In the genomic region with DNA sequence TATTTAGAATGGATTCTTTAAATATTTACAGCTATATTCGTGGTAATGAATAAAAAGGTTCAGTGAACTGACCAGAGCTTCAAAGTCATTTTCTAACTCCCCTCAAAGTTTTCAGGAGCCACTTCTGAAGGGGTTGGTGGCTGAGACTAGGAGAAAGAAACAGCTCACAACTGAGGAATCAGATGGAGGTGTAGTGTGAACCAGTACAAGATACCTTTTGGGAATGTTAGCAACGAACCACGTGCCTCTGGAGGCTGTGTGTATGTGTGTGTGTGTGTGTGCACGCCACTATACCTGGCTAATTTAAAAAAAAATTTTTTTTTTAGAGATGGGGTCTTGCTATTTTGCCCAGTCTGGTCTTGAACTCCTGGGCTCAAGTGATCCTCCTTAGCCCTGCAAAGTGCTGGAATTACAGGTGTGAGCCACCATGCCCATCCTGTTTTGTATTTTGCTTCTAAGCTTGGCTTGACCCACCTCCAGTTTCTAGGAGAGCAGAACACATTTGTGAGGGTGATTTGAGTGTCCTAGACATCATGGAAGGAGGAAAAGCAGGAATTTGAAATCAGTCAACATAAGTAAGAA, we compare ENCODE assay signal across 13 cellular contexts. TPM values are rescaled to one million over a fixed set of nuclear protein-coding genes. Genes with fewer than 3 reads are reported as not detected.
DNase-seq lines count a peak whose midpoint lies in the region; ATAC-seq and TF ChIP-seq lines count a peak whose summit lies in the region.
"Had no signal": no experiment of that assay in that cellular context is flagged by ENCODE, and none has a peak within 500 bp of the region (broad histone marks: within the 10 kb centered on the region; RNA-seq: fewer than 3 reads in every experiment).

No MANE protein-coding gene starts in this region.

- no peak for DNase-seq in CD4-positive, alpha-beta T cell
- DNase-seq in GM23338 (ENCODE audit: low spot score) (no peak), WTC11 (ENCODE audit: low spot score) (no peak), left ventricle myocardium inferior (no peak)
- no peak for DNase-seq in stimulated activated naive CD4-positive, alpha-beta T cell treated with Interleukin-2 at 50 U/mL for 16 hours (lab: John Stamatoyannopoulos, UW)
- DNase-seq: C1 segment of cervical spinal cord; CD8-positive, alpha-beta memory T cell; DMS 273 treated with DMSO at 0.1 percent for 48 hours; DMS79 treated with DMSO at 0.1 percent for 48 hours; GOT3 had no signal

- no peaks in the 10 kb centered on the region for H3K9me3 Mint-ChIP-seq in CD4-positive, alpha-beta T cell
- H3K9me3 Mint-ChIP-seq in GM23338, result no peaks in the 10 kb centered on the region
- H3K9me3 Mint-ChIP-seq in WTC11, result no peaks in the 10 kb centered on the region
- H3K9me3 Mint-ChIP-seq: CD8-positive, alpha-beta memory T cell had no signal

- H3K36me3 ChIP-seq in GM23338 (ENCODE audit: insufficient read depth) (peaks cover 25% of the 10 kb centered on the region), parathyroid adenoma (ENCODE audit: control insufficient read depth, insufficient read depth, low read length) (no peaks in the 10 kb centered on the region), left ventricle myocardium inferior (peaks cover 54% of the 10 kb centered on the region)

- no peaks in the 10 kb centered on the region for H3K9me3 ChIP-seq in CD4-positive, alpha-beta T cell (ENCODE audit: control insufficient read depth, low read length)
- H3K9me3 ChIP-seq in parathyroid adenoma (ENCODE audit: control insufficient read depth, low read length) (no peaks in the 10 kb centered on the region), left ventricle myocardium inferior (replicated peaks) (no peaks in the 10 kb centered on the region)
- H3K9me3 ChIP-seq: HAP-1 had no signal

- no peak overlapping the region for H3K4me3 Mint-ChIP-seq in CD4-positive, alpha-beta T cell
- H3K4me3 Mint-ChIP-seq in GM23338, result no peak overlapping the region
- no peak overlapping the region for H3K4me3 Mint-ChIP-seq in WTC11
- H3K4me3 Mint-ChIP-seq: CD8-positive, alpha-beta memory T cell had no signal

- no peaks in the 10 kb centered on the region for H3K9me2 ChIP-seq in GM23338 (ENCODE audit: insufficient read depth)

- H3K9ac ChIP-seq in parathyroid adenoma, result no peak overlapping the region

- TF ChIP-seq CTCF in CD4-positive, alpha-beta T cell (IDR thresholded peaks at IDR 0.05), result no peak
- no peak for TF ChIP-seq CTCF in GM23338 (conservative IDR thresholded peaks at IDR 0.05; ENCODE audit: low read depth in 2 of 2)
- TF ChIP-seq CTCF in WTC11 (IDR thresholded peaks at IDR 0.05), result no peak
- no peak for TF ChIP-seq CTCF in parathyroid adenoma (IDR thresholded peaks at IDR 0.05)
- TF ChIP-seq CTCF in left ventricle myocardium inferior (IDR thresholded peaks at IDR 0.05; ENCODE audit: borderline replicate concordance), result no peak

- H3K4me3 ChIP-seq in GM23338 (no peak overlapping the region), parathyroid adenoma (ENCODE audit: low read depth, low read length) (no peak overlapping the region), left ventricle myocardium inferior (no peak overlapping the region)
- H3K4me3 ChIP-seq: HAP-1 had no signal

- peaks cover 41% of the 10 kb centered on the region for H3K36me3 Mint-ChIP-seq in CD4-positive, alpha-beta T cell (ENCODE audit: low read depth)
- H3K36me3 Mint-ChIP-seq in GM23338 (ENCODE audit: low read depth) (peaks cover 29% of the 10 kb centered on the region), WTC11 (peaks cover 33% of the 10 kb centered on the region)

- H3K27ac Mint-ChIP-seq in CD4-positive, alpha-beta T cell, result peak overlapping the region; percentile 31
- H3K27ac Mint-ChIP-seq in GM23338 (no peak overlapping the region), WTC11 (no peak overlapping the region)

- H3F3A ChIP-seq in GM23338 (replicated peaks; ENCODE audit: low read depth), result no peaks in the 10 kb centered on the region

- H3K4me1 ChIP-seq in GM23338 (ENCODE audit: insufficient read depth) (peaks cover 5% of the 10 kb centered on the region; the same call in 1 of the 2 replicates), parathyroid adenoma (peaks cover 37% of the 10 kb centered on the region), left ventricle myocardium inferior (peaks cover 13% of the 10 kb centered on the region)
- H3K4me1 ChIP-seq: HAP-1 had no signal

- POLR2A ChIA-PET in CD4-positive, alpha-beta T cell (lab: Charles Lee), result interaction anchor here (1.4 to 1.9 kb wide), 2 partner anchors 9 to 21 kb away, joined by 7 to 8 read pairs; a partner anchor contains a TSS
- POLR2A ChIA-PET in WTC11 (lab: Charles Lee), result interaction anchor here (1.1 to 1.7 kb wide), 2 partner anchors 9 to 21 kb away, joined by 3 to 4 read pairs; a partner anchor contains a TSS

- H2AFZ ChIP-seq in GM23338, result no peak overlapping the region
- no peak overlapping the region for H2AFZ ChIP-seq in parathyroid adenoma

- ATAC-seq in CD4-positive, alpha-beta T cell (ENCODE audit: poor library complexity), result no peak
- ATAC-seq in GM23338 (no peak), WTC11 (no peak), GM21528 (IDR thresholded peaks at IDR 0.05; ENCODE audit: low FRiP score, unreplicated experiment) (no peak)

- no peak overlapping the region for H3K27ac ChIP-seq in CD4-positive, alpha-beta T cell (ENCODE audit: low read depth, low read length)
- H3K27ac ChIP-seq in GM23338 (ENCODE audit: low read depth) (no peak overlapping the region), parathyroid adenoma (peak overlapping the region; percentile 92), left ventricle myocardium inferior (replicated peaks) (no peak overlapping the region)

- H3K4me1 Mint-ChIP-seq in CD4-positive, alpha-beta T cell (ENCODE audit: low read depth), result no peaks in the 10 kb centered on the region
- H3K4me1 Mint-ChIP-seq in GM23338 (peaks cover 17% of the 10 kb centered on the region), WTC11 (peaks cover 17% of the 10 kb centered on the region)
- H3K4me1 Mint-ChIP-seq: CD8-positive, alpha-beta memory T cell had no signal

- H4K20me1 ChIP-seq in GM23338 (replicated peaks; ENCODE audit: insufficient read depth), result peaks cover 13% of the 10 kb centered on the region

- H3K79me2 ChIP-seq in GM23338 (replicated peaks; ENCODE audit: insufficient read depth), result no peaks in the 10 kb centered on the region
- H3K79me2 ChIP-seq in parathyroid adenoma, result peaks cover 19% of the 10 kb centered on the region

- H3K4me2 ChIP-seq in GM23338 (no peak overlapping the region), parathyroid adenoma (ENCODE audit: low read length) (no peak overlapping the region)

- no peaks in the 10 kb centered on the region for H3K27me3 ChIP-seq in CD4-positive, alpha-beta T cell (ENCODE audit: control insufficient read depth, insufficient read depth, low read length)
- H3K27me3 ChIP-seq in GM23338 (ENCODE audit: insufficient read depth), result no peaks in the 10 kb centered on the region
- H3K27me3 ChIP-seq in parathyroid adenoma (ENCODE audit: control insufficient read depth, insufficient read depth, low read length), result no peaks in the 10 kb centered on the region
- no peaks in the 10 kb centered on the region for H3K27me3 ChIP-seq in left ventricle myocardium inferior (ENCODE audit: low read depth)

- H3K27me3 Mint-ChIP-seq in CD4-positive, alpha-beta T cell, result no peaks in the 10 kb centered on the region
- H3K27me3 Mint-ChIP-seq in GM23338 (ENCODE audit: insufficient read depth, low read depth, poor library complexity), result peaks cover 7% of the 10 kb centered on the region
- peaks cover 4% of the 10 kb centered on the region; the same call in 1 of the 2 replicates for H3K27me3 Mint-ChIP-seq in WTC11 (ENCODE audit: low read depth)
- H3K27me3 Mint-ChIP-seq: CD8-positive, alpha-beta memory T cell had no signal

- CTCF ChIA-PET in CD4-positive, alpha-beta T cell (lab: Charles Lee), result no interaction called here
- CTCF ChIA-PET in WTC11 (lab: Charles Lee), result interaction anchor here (0.9 kb wide), 1 partner anchor 9 kb away, joined by 6 read pairs; a partner anchor contains a TSS

- intact Hi-C loops in CD4-positive, alpha-beta T cell (cut with DNase I, micrococcal nuclease), result no loop called here
- intact Hi-C loops in left ventricle myocardium inferior (cut with micrococcal nuclease), result no loop called here

TF ChIP-seq in GM23338, 12 proteins besides CTCF, POLR2A, EP300 and RAD21:
- TF ChIP-seq EZH2phosphoT487 (IDR thresholded peaks at IDR 0.05; ENCODE audit: unreplicated experiment) (no peak), POLR2AphosphoS5 (IDR thresholded peaks at IDR 0.05; ENCODE audit: low read depth) (peak; percentile 13; the same call in 1 of the 2 replicates), STAT1 (IDR thresholded peaks at IDR 0.05; ENCODE audit: unreplicated experiment) (no peak)

TF ChIP-seq in WTC11, 78 proteins besides CTCF, POLR2A, EP300 and RAD21:
- TF ChIP-seq ZNF121 (CRISPR knock-in tag; IDR thresholded peaks at IDR 0.05), result peak; percentile 65; the same call in 1 of the 2 replicates
- TF ChIP-seq, protein P1, sequence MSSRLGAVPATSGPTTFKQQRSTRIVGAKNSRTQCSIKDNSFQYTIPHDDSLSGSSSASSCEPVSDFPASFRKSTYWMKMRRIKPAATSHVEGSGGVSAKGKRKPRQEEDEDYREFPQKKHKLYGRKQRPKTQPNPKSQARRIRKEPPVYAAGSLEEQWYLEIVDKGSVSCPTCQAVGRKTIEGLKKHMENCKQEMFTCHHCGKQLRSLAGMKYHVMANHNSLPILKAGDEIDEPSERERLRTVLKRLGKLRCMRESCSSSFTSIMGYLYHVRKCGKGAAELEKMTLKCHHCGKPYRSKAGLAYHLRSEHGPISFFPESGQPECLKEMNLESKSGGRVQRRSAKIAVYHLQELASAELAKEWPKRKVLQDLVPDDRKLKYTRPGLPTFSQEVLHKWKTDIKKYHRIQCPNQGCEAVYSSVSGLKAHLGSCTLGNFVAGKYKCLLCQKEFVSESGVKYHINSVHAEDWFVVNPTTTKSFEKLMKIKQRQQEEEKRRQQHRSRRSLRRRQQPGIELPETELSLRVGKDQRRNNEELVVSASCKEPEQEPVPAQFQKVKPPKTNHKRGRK (CRISPR knock-in tag; IDR thresholded peaks at IDR 0.05; ENCODE audit: borderline replicate concordance), result no peak
- no peak for TF ChIP-seq RORB (CRISPR knock-in tag; IDR thresholded peaks at IDR 0.05)

RNA-seq across cellular contexts. Expression of a gene that starts 9.5 kb away (rescaled TPM):
- total RNA-seq in CD4-positive, alpha-beta T cell, result 10 to 100 TPM; 12.6 to 12.8 TPM
- 5.6 and 6.4 TPM in 2 replicates for total RNA-seq in GM23338 (2014; rRNA removed; shearing (Covaris generic))
- 12.3 and 15.2 TPM in 2 replicates for polyA plus RNA-seq in GM23338 (2016; fragmentation: Nextera tagmentation; extraction: Ambion mirVana)
- total RNA-seq in WTC11 (2021) (8.0 to 8.9 TPM (median 8.1 TPM) in 3 replicates), left ventricle myocardium inferior (12.7 TPM)

RNA-seq across cellular contexts. Expression of a gene that starts 20.8 kb away (rescaled TPM):
- 100 to 1,000 TPM; 111 TPM for total RNA-seq in CD4-positive, alpha-beta T cell
- 332 and 339 TPM in 2 replicates for total RNA-seq in GM23338 (2014; rRNA removed; shearing (Covaris generic))
- polyA plus RNA-seq in GM23338 (2016; fragmentation: Nextera tagmentation; extraction: Ambion mirVana), result 519 and 537 TPM in 2 replicates
- total RNA-seq in WTC11 (2021) (262 to 288 TPM (median 270 TPM) in 3 replicates), left ventricle myocardium inferior (743 TPM)

RNA-seq across cellular contexts. Expression of a gene that starts 21.0 kb away (rescaled TPM):
- 1 to 10 TPM; 6.5 to 8.6 TPM for total RNA-seq in CD4-positive, alpha-beta T cell
- total RNA-seq in GM23338 (2014; rRNA removed; shearing (Covaris generic)), result 8.5 and 11.0 TPM in 2 replicates
- 31.7 and 34.8 TPM in 2 replicates for polyA plus RNA-seq in GM23338 (2016; fragmentation: Nextera tagmentation; extraction: Ambion mirVana)
- total RNA-seq in WTC11 (2021) (13.1 to 17.9 TPM (median 13.5 TPM) in 3 replicates), left ventricle myocardium inferior (10.0 TPM)
